8 cellular contexts compared by ENCODE assay signal in the genomic region with DNA sequence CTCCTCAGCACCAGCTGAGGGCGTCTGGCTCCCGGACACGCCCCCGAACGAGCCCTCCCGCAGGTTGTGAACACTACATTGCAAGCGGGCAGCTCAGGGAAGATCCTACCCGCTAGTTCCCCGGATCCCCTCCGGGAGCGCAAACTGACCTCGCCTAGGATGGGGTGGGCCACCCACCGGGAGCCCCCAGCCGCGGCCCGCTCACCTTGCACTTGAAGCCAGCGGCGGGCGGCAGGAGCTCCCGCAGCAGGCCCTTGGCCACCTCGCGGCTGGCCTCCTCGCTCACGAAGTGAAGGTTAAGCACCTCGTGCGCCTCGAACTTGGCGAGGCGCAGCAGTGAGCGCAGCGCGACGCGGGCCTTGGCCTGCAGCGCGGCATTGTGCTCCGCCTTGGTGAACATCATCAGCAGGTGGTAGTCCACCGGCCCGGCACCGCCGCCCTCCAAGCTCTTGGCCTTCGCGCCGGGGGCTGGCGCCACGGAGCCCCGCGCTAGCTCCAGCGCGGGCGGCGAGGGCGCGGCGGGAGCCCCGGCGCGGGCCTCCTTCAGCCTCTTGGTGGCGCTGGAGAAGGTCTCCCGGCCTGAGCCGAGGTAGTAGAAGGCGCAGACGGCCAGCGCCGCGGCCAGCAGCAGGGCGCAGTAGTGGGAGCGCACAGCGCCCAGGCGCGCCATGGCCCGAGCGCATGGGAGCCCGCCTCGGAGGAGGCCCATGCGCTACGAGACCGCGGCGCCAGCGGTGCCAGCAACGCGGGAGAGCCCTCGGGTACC. TPM values are rescaled to one million over a fixed set of nuclear protein-coding genes. Genes with fewer than 3 reads are reported as not detected.
DNase-seq lines count a peak whose midpoint lies in the region; ATAC-seq and TF ChIP-seq lines count a peak whose summit lies in the region.

No MANE protein-coding gene starts in this region.

- H3K9ac ChIP-seq in BLaER1, result peak overlapping the region; percentile 87

- no peaks in the 10 kb centered on the region for H3K9me3 ChIP-seq in BLaER1

- peak overlapping the region; percentile 83 for H3K4me3 ChIP-seq in BLaER1

- peaks cover 12% of the 10 kb centered on the region for H3K36me3 Mint-ChIP-seq in endothelial cell (ENCODE audit: low read depth, unreplicated experiment)

- H3K27ac ChIP-seq in BLaER1, result peak overlapping the region; percentile 84

- peaks cover 26% of the 10 kb centered on the region for H4K20me1 ChIP-seq in BLaER1

- no peaks in the 10 kb centered on the region for H3K9me3 Mint-ChIP-seq in endothelial cell (ENCODE audit: unreplicated experiment)
- H3K9me3 Mint-ChIP-seq in stimulated activated naive CD8-positive, alpha-beta T cell treated with anti-CD3 and anti-CD28 coated beads, Interleukin-15, amount 100 ng/mL, for 72 hours, result no peaks in the 10 kb centered on the region

- H3K4me1 ChIP-seq in BLaER1, result peaks cover 25% of the 10 kb centered on the region

- H3K4me2 ChIP-seq in BLaER1, result peak overlapping the region; percentile 95

- peak; percentile 71 for DNase-seq in NCI-H2171 (lab: John Stamatoyannopoulos, UW)
- peak; percentile 51 for DNase-seq in activated CD4-positive, CD25-positive, alpha-beta regulatory T cell treated with anti-CD3 and anti-CD28 coated beads, Interleukin-2, amount 50 U/mL, for 72 hours
- peak; percentile 77 for DNase-seq in endothelial cell (ENCODE audit: low spot score)
- peak; percentile 67 for DNase-seq in mucosa of gallbladder (ENCODE audit: low spot score)
- peak in 1 of 2 donors; percentile 82 for DNase-seq in stimulated activated naive CD8-positive, alpha-beta T cell treated with anti-CD3 and anti-CD28 coated beads, Interleukin-15, amount 100 ng/mL, for 72 hours

- peak overlapping the region; percentile 62 for H3K27ac Mint-ChIP-seq in endothelial cell (ENCODE audit: unreplicated experiment)
- H3K27ac Mint-ChIP-seq in stimulated activated naive CD8-positive, alpha-beta T cell treated with anti-CD3 and anti-CD28 coated beads, Interleukin-15, amount 100 ng/mL, for 72 hours, result peak overlapping the region in 1 of 2 donors; percentile 74

- ATAC-seq in GM18909 (IDR thresholded peaks at IDR 0.05; ENCODE audit: poor library complexity, unreplicated experiment), result peak; percentile 61
- peak; percentile 49 for ATAC-seq in HG03103 (IDR thresholded peaks at IDR 0.05; ENCODE audit: low read depth, unreplicated experiment)
- ATAC-seq in stimulated activated naive CD8-positive, alpha-beta T cell treated with anti-CD3 and anti-CD28 coated beads, Interleukin-15, amount 100 ng/mL, for 72 hours, result peak; percentile 78

- TF ChIP-seq CTCF in endothelial cell (IDR thresholded peaks at IDR 0.05; ENCODE audit: unreplicated experiment), result no peak

- H3K27me3 ChIP-seq in BLaER1, result no peaks in the 10 kb centered on the region

- peaks cover 28% of the 10 kb centered on the region for H3K4me1 Mint-ChIP-seq in endothelial cell (ENCODE audit: unreplicated experiment)
- H3K4me1 Mint-ChIP-seq in stimulated activated naive CD8-positive, alpha-beta T cell treated with anti-CD3 and anti-CD28 coated beads, Interleukin-15, amount 100 ng/mL, for 72 hours, result peaks cover 43% of the 10 kb centered on the region

- H3K27me3 Mint-ChIP-seq in endothelial cell (ENCODE audit: unreplicated experiment), result peaks cover 11% of the 10 kb centered on the region
- no peaks in the 10 kb centered on the region for H3K27me3 Mint-ChIP-seq in stimulated activated naive CD8-positive, alpha-beta T cell treated with anti-CD3 and anti-CD28 coated beads, Interleukin-15, amount 100 ng/mL, for 72 hours

- H3K4me3 Mint-ChIP-seq in endothelial cell (ENCODE audit: unreplicated experiment), result peak overlapping the region; percentile 93
- H3K4me3 Mint-ChIP-seq in stimulated activated naive CD8-positive, alpha-beta T cell treated with anti-CD3 and anti-CD28 coated beads, Interleukin-15, amount 100 ng/mL, for 72 hours, result peak overlapping the region; percentile 93

- peaks cover 11% of the 10 kb centered on the region; the same call in 1 of the 2 replicates for H3K36me3 ChIP-seq in BLaER1

RNA-seq across cellular contexts. Expression of a gene that starts 0.4 kb away (rescaled TPM):
- total RNA-seq in endothelial cell (ENCODE audit: unreplicated experiment) (25.0 TPM), mucosa of gallbladder (8.8 TPM)
